In genomic region chr12:68391905-68392304, GRCh38 we compare ENCODE assay signal across 19 cellular contexts.
"Had no signal": no experiment of that assay in that cellular context is flagged by ENCODE, and none has a peak within 500 bp of the region (broad histone marks: within the 10 kb centered on the region; RNA-seq: fewer than 3 reads in every experiment).

No MANE protein-coding gene starts in this region.

- H3K4me1 Mint-ChIP-seq: nephron progenitor cell; stimulated activated memory B cell treated with anti-CD40 and anti-IgM and Interleukin-4, amounts not matched to agents 10 μg/mL and 1 μg/mL and 100 μg/mL, for 72 hours had no signal

- H3K4me1 ChIP-seq: colonic mucosa, heart right ventricle, left ventricle myocardium inferior, right lobe of liver had no signal

- H3K36me3 ChIP-seq: colonic mucosa, heart right ventricle, left ventricle myocardium inferior, right lobe of liver, transverse colon had no signal

- H3K36me3 Mint-ChIP-seq: stimulated activated memory B cell treated with anti-CD40 and anti-IgM and Interleukin-4, amounts not matched to agents 10 μg/mL and 1 μg/mL and 100 μg/mL, for 72 hours had no signal

- H3K4me3 ChIP-seq: colonic mucosa, dorsolateral prefrontal cortex, heart right ventricle, left ventricle myocardium inferior, right lobe of liver, skin epidermis, transverse colon had no signal

- H3K27me3 ChIP-seq: colonic mucosa, heart right ventricle, right lobe of liver, transverse colon had no signal

- ATAC-seq: activated T-cell treated with anti-CD3 and anti-CD28 coated beads, Interleukin-2, amount 50 U/mL, for 72 hours; heart right ventricle; right lobe of liver; stimulated activated memory B cell treated with anti-CD40 and anti-IgM and Interleukin-4, amounts not matched to agents 10 μg/mL and 1 μg/mL and 100 μg/mL, for 72 hours had no signal

- H3K27ac ChIP-seq: colonic mucosa, dorsolateral prefrontal cortex, heart right ventricle, left ventricle myocardium inferior, right lobe of liver, skin epidermis, transverse colon had no signal

- DNase-seq: activated CD4-positive, alpha-beta memory T cell treated with anti-CD3 and anti-CD28 coated beads for 36 hours; activated CD4-positive, alpha-beta T cell treated with anti-CD3 and anti-CD28 coated beads for 48 hours; activated effector memory CD4-positive, alpha-beta T cell treated with Interleukin-2 at 50 U/mL for 16 hours; activated naive CD4-positive, alpha-beta T cell treated with anti-CD3 and anti-CD28 coated beads for 36 hours; activated T-cell treated with anti-CD3 and anti-CD28 coated beads, Interleukin-2, amount 50 U/mL, for 72 hours; amygdala; colonic mucosa; dorsolateral prefrontal cortex; heart right ventricle; left ventricle myocardium inferior; midbrain; nephron progenitor cell; posterior cingulate gyrus; right lobe of liver; stimulated activated CD4-positive, alpha-beta T cell treated with anti-CD3 and anti-CD28 coated beads, Interleukin-2, amount 100 ng/mL, for 24 hours; T-helper 9 cell; transverse colon had no signal

- H3K27ac Mint-ChIP-seq: activated CD4-positive, alpha-beta memory T cell treated with anti-CD3 and anti-CD28 coated beads for 36 hours; activated naive CD4-positive, alpha-beta T cell treated with anti-CD3 and anti-CD28 coated beads for 36 hours; activated T-cell treated with anti-CD3 and anti-CD28 coated beads, Interleukin-2, amount 50 U/mL, for 72 hours; nephron progenitor cell; stimulated activated memory B cell treated with anti-CD40 and anti-IgM and Interleukin-4, amounts not matched to agents 10 μg/mL and 1 μg/mL and 100 μg/mL, for 72 hours had no signal

- H3K9me3 ChIP-seq: colonic mucosa, right lobe of liver, transverse colon had no signal

- H3K4me3 Mint-ChIP-seq: activated CD4-positive, alpha-beta memory T cell treated with anti-CD3 and anti-CD28 coated beads for 36 hours; activated naive CD4-positive, alpha-beta T cell treated with anti-CD3 and anti-CD28 coated beads for 36 hours; activated T-cell treated with anti-CD3 and anti-CD28 coated beads, Interleukin-2, amount 50 U/mL, for 72 hours; nephron progenitor cell; stimulated activated memory B cell treated with anti-CD40 and anti-IgM and Interleukin-4, amounts not matched to agents 10 μg/mL and 1 μg/mL and 100 μg/mL, for 72 hours had no signal
